ENCODE assay signal across 6 cellular contexts in genomic region chr6:145141609-145142008, GRCh38.
"Had no signal": no experiment of that assay in that cellular context is flagged by ENCODE, and none has a peak within 500 bp of the region (broad histone marks: within the 10 kb centered on the region; RNA-seq: fewer than 3 reads in every experiment).

No MANE protein-coding gene starts in this region.

- DNase-seq: IMR-90, KBM-7, KG1 had no signal

- H3K4me3 ChIP-seq: K562 had no signal

- ATAC-seq: HepG2, K562 had no signal

- H3K27ac ChIP-seq: HL-60 had no signal
